ENCODE assay signal across 16 cellular contexts in the genomic region with DNA sequence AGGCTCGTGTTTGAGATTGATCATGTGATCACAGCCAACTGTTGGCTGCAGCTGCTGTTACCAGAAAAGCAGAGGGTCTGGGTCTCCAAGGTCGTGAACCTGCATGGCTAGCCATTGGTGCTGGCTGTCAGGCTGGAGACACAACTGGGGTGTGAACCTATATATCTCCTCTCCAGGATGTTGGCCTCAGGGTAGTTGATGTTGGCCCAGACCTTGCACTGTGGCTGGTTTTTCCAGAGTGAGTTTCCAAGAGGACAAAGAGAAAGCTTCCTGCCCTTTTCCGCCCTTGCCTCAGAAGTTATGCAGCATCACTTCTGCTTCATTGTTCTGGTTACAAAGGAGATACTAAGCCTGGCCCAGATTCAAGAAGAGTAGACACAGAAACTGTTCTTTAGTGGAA.
DNase-seq lines count a peak whose midpoint lies in the region; ATAC-seq and TF ChIP-seq lines count a peak whose summit lies in the region.
"Had no signal": no experiment of that assay in that cellular context is flagged by ENCODE, and none has a peak within 500 bp of the region (broad histone marks: within the 10 kb centered on the region; RNA-seq: fewer than 3 reads in every experiment).

No MANE protein-coding gene starts in this region.

- H3K27ac ChIP-seq in esophagus squamous epithelium: no peak overlapping the region
- H3K27ac ChIP-seq: BLaER1, HL-60 had no signal

- ATAC-seq in left cardiac atrium: peak in 1 of 2 donors; percentile 68
- ATAC-seq in Right ventricle myocardium inferior: no peak
- ATAC-seq: GM23338 had no signal

- H3K4me3 ChIP-seq in cardiac fibroblast (replicated peaks in 1 of 2; ENCODE audit: low read depth in 2 of 2, low read length in 2 of 2) (no peak overlapping the region), epithelial cell of esophagus (ENCODE audit: low read length) (no peak overlapping the region), esophagus squamous epithelium (no peak overlapping the region)
- H3K4me3 ChIP-seq: BLaER1, GM23338 had no signal

- H3K4me1 ChIP-seq in esophagus squamous epithelium: no peaks in the 10 kb centered on the region
- H3K4me1 ChIP-seq: BLaER1 had no signal

- no peaks in the 10 kb centered on the region for H3K36me3 ChIP-seq in esophagus squamous epithelium
- H3K36me3 ChIP-seq: BLaER1 had no signal

- intact Hi-C loops in left cardiac atrium (cut with DNase I) (no loop called here), Right ventricle myocardium inferior (cut with DNase I) (no loop called here), esophagus squamous epithelium (cut with DNase I) (no loop called here)

- H3K9me3 ChIP-seq in esophagus squamous epithelium: peaks cover 0 to 14% (median 0%) of the 10 kb centered on the region in 3 donors

- 58 to 66% methylated on average over 3 of the region's 3 CpGs for WGBS in esophagus squamous epithelium, 2 donors

- TF ChIP-seq CTCF in cardiac fibroblast (IDR thresholded peaks at IDR 0.05; ENCODE audit: low read depth, low read length) (no peak), epithelial cell of esophagus (IDR thresholded peaks at IDR 0.05; ENCODE audit: insufficient read depth, low read depth, low read length, missing control alignments) (no peak), esophagus squamous epithelium (IDR thresholded peaks at IDR 0.05) (no peak)

- peak; percentile 57 for DNase-seq in left cardiac atrium
- no peak for DNase-seq in Right ventricle myocardium inferior (ENCODE audit: missing footprints)
- peak; percentile 28 to 46 for DNase-seq in cardiac fibroblast (ENCODE audit: low read depth in 2 of 2)
- DNase-seq in epithelial cell of esophagus (ENCODE audit: low read depth): peak; percentile 1
- DNase-seq in NCI-H1092 treated with DMSO at 0.1 percent for 48 hours (lab: John Stamatoyannopoulos, UW): no peak
- DNase-seq in esophagus squamous epithelium (lab: John Stamatoyannopoulos, UW): no peak
- DNase-seq in ecto neural progenitor cell (ENCODE audit: low spot score): no peak
- DNase-seq: 8988T; CD4-positive, alpha-beta memory T cell; DMS153; DMS79; GDM1; HCEC 1CT had no signal

- TF ChIP-seq POLR2A in esophagus squamous epithelium (IDR thresholded peaks at IDR 0.05): no peak

- no peaks in the 10 kb centered on the region for H3K27me3 ChIP-seq in esophagus squamous epithelium
- H3K27me3 ChIP-seq: BLaER1 had no signal

Comparison
In these comparisons a context has a peak if more than half of its experiments do, and no peak if none do; other contexts are left out.
1. DNase-seq: peak in left cardiac atrium (single experiment), cardiac fibroblast (2 of 2) and epithelial cell of esophagus (single experiment); none in Right ventricle myocardium inferior (single experiment), NCI-H1092 treated with DMSO at 0.1 percent for 48 hours (single experiment), esophagus squamous epithelium (single experiment) and ecto neural progenitor cell (single experiment).